ENCODE assay signal across 13 cellular contexts in the genomic region with DNA sequence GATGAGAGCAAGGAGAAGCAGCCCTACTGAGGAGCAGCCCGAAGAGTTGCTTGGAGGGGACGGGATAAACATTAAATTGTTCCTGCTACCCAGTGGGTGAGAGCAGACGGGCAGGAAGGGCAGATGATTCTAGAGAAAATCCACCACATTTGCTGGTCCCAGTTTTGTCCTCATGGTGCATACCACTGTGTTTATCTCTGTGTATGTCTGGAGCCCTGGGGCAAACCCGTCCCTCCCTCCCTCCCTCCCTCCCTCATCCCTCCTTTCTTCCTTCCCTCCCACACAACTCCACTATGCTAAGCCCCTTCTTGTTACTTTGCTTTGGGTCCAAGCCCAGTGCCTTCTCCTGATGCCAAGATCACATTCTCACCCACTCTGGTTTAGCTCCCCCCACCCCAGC.
A peak's percentile ranks its signal among the peaks of the same experiment; 100 is the strongest.
DNase-seq lines count a peak whose midpoint lies in the region; ATAC-seq and TF ChIP-seq lines count a peak whose summit lies in the region.
"Had no signal": no experiment of that assay in that cellular context is flagged by ENCODE, and none has a peak within 500 bp of the region (broad histone marks: within the 10 kb centered on the region; RNA-seq: fewer than 3 reads in every experiment).

No MANE protein-coding gene starts in this region.

- H3K79me1 ChIP-seq in neuronal stem cell (ENCODE audit: low read depth, low read length): no peaks in the 10 kb centered on the region

- no peak for TF ChIP-seq EP300 in esophagus muscularis mucosa (IDR thresholded peaks at IDR 0.05)

- H3K27ac Mint-ChIP-seq in CD4-positive, alpha-beta memory T cell: no peak overlapping the region

- peak; percentile 8 for DNase-seq in EH (ENCODE audit: low read depth)
- peak; percentile 36 for DNase-seq in astrocyte of the hippocampus (ENCODE audit: low read depth, low spot score)
- no peak for DNase-seq in esophagus muscularis mucosa (ENCODE audit: extremely low spot score)
- no peak for DNase-seq in neuronal stem cell (ENCODE audit: low spot score)
- DNase-seq in activated gamma-delta T cell treated with Interleukin-2 at 50 U/mL for 16 hours: no peak
- DNase-seq in NK-92 treated with Interleukin-12 subunit alpha and Interleukin-12 subunit beta, amount 100 ng/mL, for 24 hours (lab: John Stamatoyannopoulos, UW): no peak
- no peak for DNase-seq in CD4-positive, alpha-beta memory T cell
- DNase-seq: 8988T, AML-193, DMS53, H9 had no signal

- peaks cover 0 to 4% (median 3%) of the 10 kb centered on the region in 4 donors for H3K4me1 Mint-ChIP-seq in CD4-positive, alpha-beta memory T cell

- peaks cover 0 to 12% (median 4%) of the 10 kb centered on the region in 8 donors for H3K9me3 Mint-ChIP-seq in CD4-positive, alpha-beta memory T cell
- H3K9me3 Mint-ChIP-seq: H9 had no signal

- TF ChIP-seq CTCF in esophagus muscularis mucosa (IDR thresholded peaks at IDR 0.05): no peak

- H3K9me3 ChIP-seq in esophagus muscularis mucosa: no peaks in the 10 kb centered on the region
- H3K9me3 ChIP-seq in neuronal stem cell (replicated peaks in 1 of 2; ENCODE audit: control insufficient read depth in 2 of 2, insufficient read depth in 1 of 2, low read depth in 1 of 2, low read length in 2 of 2): no peaks in the 10 kb centered on the region
- H3K9me3 ChIP-seq in CD4-positive, alpha-beta memory T cell (ENCODE audit: control insufficient read depth in 1 of 2, low read length in 2 of 2): no peaks in the 10 kb centered on the region
- H3K9me3 ChIP-seq: BLaER1 had no signal

- H3K4me1 ChIP-seq in esophagus muscularis mucosa (peaks cover 21 to 54% (median 50%) of the 10 kb centered on the region in 4 donors), neuronal stem cell (ENCODE audit: control insufficient read depth in 2 of 2, insufficient read depth in 1 of 2, low read depth in 1 of 2, low read length in 2 of 2) (peaks cover 20 to 23% of the 10 kb centered on the region in 2 donors)
- H3K4me1 ChIP-seq in CD4-positive, alpha-beta memory T cell (ENCODE audit: insufficient read depth, low read length): no peaks in the 10 kb centered on the region

- intact Hi-C loops in esophagus muscularis mucosa (cut with DNase I): loop anchor here (10.0 kb wide), 1 partner anchor 103 kb away; no protein-coding TSS in a partner anchor
- intact Hi-C loops in CD4-positive, alpha-beta memory T cell (cut with micrococcal nuclease): no loop called here

- peak overlapping the region; percentile 85 for H2BK120ac ChIP-seq in neuronal stem cell (ENCODE audit: low read depth, low read length)

- no peak overlapping the region for H3K4ac ChIP-seq in neuronal stem cell (ENCODE audit: low read length)

- H3K36me3 Mint-ChIP-seq in CD4-positive, alpha-beta memory T cell: no peaks in the 10 kb centered on the region

- CTCF ChIA-PET in CD4-positive, alpha-beta memory T cell (lab: Charles Lee; ENCODE audit: partially characterized antibody): no interaction called here

- H3K23ac ChIP-seq in neuronal stem cell (ENCODE audit: low read depth, low read length, poor library complexity): no peak overlapping the region

- H3K36me3 ChIP-seq in esophagus muscularis mucosa (no peaks in the 10 kb centered on the region), neuronal stem cell (replicated peaks in 1 of 2; ENCODE audit: control insufficient read depth in 2 of 2, insufficient read depth in 2 of 2, low read length in 2 of 2) (no peaks in the 10 kb centered on the region)
- H3K36me3 ChIP-seq in CD4-positive, alpha-beta memory T cell (ENCODE audit: insufficient read depth, low read length): no peaks in the 10 kb centered on the region
- H3K36me3 ChIP-seq: BLaER1 had no signal

- peak overlapping the region; percentile 51 for H2BK15ac ChIP-seq in neuronal stem cell (ENCODE audit: low read length)

- no peak overlapping the region for H4K91ac ChIP-seq in neuronal stem cell (ENCODE audit: low read depth, low read length, poor library complexity)

- TF ChIP-seq POLR2A in esophagus muscularis mucosa (IDR thresholded peaks at IDR 0.05; ENCODE audit: low read depth): no peak

- no peak overlapping the region for H4K8ac ChIP-seq in neuronal stem cell (ENCODE audit: low read depth, low read length)

- H3K4me3 Mint-ChIP-seq in CD4-positive, alpha-beta memory T cell: peak overlapping the region in 1 of 8 donors; percentile 15
- H3K4me3 Mint-ChIP-seq: H9 had no signal

- peaks cover 12 to 13% of the 10 kb centered on the region in 2 donors for H3K27me3 Mint-ChIP-seq in CD4-positive, alpha-beta memory T cell

- no peak overlapping the region for H3K4me2 ChIP-seq in neuronal stem cell (ENCODE audit: insufficient read depth, low read length, poor library complexity, severe bottlenecking)
- H3K4me2 ChIP-seq: BLaER1 had no signal

- H3K4me3 ChIP-seq in esophagus muscularis mucosa: no peak overlapping the region
- H3K4me3 ChIP-seq in neuronal stem cell (ENCODE audit: low read length in 2 of 2): no peak overlapping the region
- H3K4me3 ChIP-seq in CD4-positive, alpha-beta memory T cell (ENCODE audit: low read length in 2 of 2): no peak overlapping the region
- H3K4me3 ChIP-seq: BLaER1 had no signal

- POLR2A ChIA-PET in CD4-positive, alpha-beta memory T cell (lab: Charles Lee; ENCODE audit: partially characterized antibody): no interaction called here

- peak overlapping the region; percentile 88 for H3K18ac ChIP-seq in neuronal stem cell (ENCODE audit: low read length)

- WGBS in esophagus muscularis mucosa: 72% methylated on average over 4 of the region's 4 CpGs
- no CpG with 5 or more reads among the region's 4 CpGs for WGBS in neuronal stem cell (ENCODE audit: extremely low coverage in 2 of 2, insufficient read length in 2 of 2, insufficient replicate concordance in 1 of 2), 2 donors

- H3K14ac ChIP-seq in neuronal stem cell (ENCODE audit: low read length): no peak overlapping the region

- H3K27me3 ChIP-seq in esophagus muscularis mucosa (no peaks in the 10 kb centered on the region), neuronal stem cell (ENCODE audit: control insufficient read depth in 3 of 3, insufficient read depth in 3 of 3, low read depth in 1 of 3, low read length in 3 of 3) (no peaks in the 10 kb centered on the region)
- no peaks in the 10 kb centered on the region for H3K27me3 ChIP-seq in CD4-positive, alpha-beta memory T cell (ENCODE audit: insufficient read depth, low read length)
- H3K27me3 ChIP-seq: BLaER1 had no signal

- H3K27ac ChIP-seq in esophagus muscularis mucosa (replicated peaks in 1 of 4) (peak overlapping the region; percentile 13 to 94 (median 88)), neuronal stem cell (replicated peaks; ENCODE audit: low read length) (no peak overlapping the region)
- H3K27ac ChIP-seq in CD4-positive, alpha-beta memory T cell (ENCODE audit: low read depth, low read length): no peak overlapping the region
- H3K27ac ChIP-seq: BLaER1 had no signal

- no peak overlapping the region for H2BK5ac ChIP-seq in neuronal stem cell (ENCODE audit: low read length)

- peak overlapping the region; percentile 4 for H2BK12ac ChIP-seq in neuronal stem cell (ENCODE audit: low read length)

- ATAC-seq in GM18517 (IDR thresholded peaks at IDR 0.05; ENCODE audit: unreplicated experiment): no peak

- no peak overlapping the region for H3K9ac ChIP-seq in neuronal stem cell (ENCODE audit: low read depth, low read length, poor library complexity)
- H3K9ac ChIP-seq: BLaER1 had no signal

- H2AK5ac ChIP-seq in neuronal stem cell (ENCODE audit: low read depth, low read length): no peak overlapping the region

- peak overlapping the region; percentile 32 for H2AFZ ChIP-seq in neuronal stem cell (ENCODE audit: low read length)

Comparison
In these comparisons a context has a peak if more than half of its experiments do, and no peak if none do; other contexts are left out.
1. DNase-seq: peak in EH (single experiment) and astrocyte of the hippocampus (single experiment); none in esophagus muscularis mucosa (single experiment), neuronal stem cell (single experiment), activated gamma-delta T cell treated with Interleukin-2 at 50 U/mL for 16 hours (single experiment), NK-92 treated with Interleukin-12 subunit alpha and Interleukin-12 subunit beta, amount 100 ng/mL, for 24 hours (single experiment) and CD4-positive, alpha-beta memory T cell (0 of 5).
2. H3K27ac ChIP-seq: peak in esophagus muscularis mucosa (4 of 4); none in neuronal stem cell (single experiment) and CD4-positive, alpha-beta memory T cell (single experiment).